ENCODE assay signal across 8 cellular contexts in genomic region chr7:73683056-73683915, GRCh38. TPM values are rescaled to one million over a fixed set of nuclear protein-coding genes. Genes with fewer than 3 reads are reported as not detected.
DNase-seq lines count a peak whose midpoint lies in the region; ATAC-seq lines count a peak whose summit lies in the region.

Gene BUD23, plus strand, starts transcription at chr7:73683597. Its CDS starts 29 bp downstream, at chr7:73683626.
Gene DNAJC30, minus strand, starts transcription at chr7:73683453. Its CDS starts 30 bp downstream, at chr7:73683423.

- peak within 1 kb of the TSS; percentile 99 for H3K4me3 Mint-ChIP-seq in T-helper 17 cell

- WGBS in right cardiac atrium, result under 1% methylated on average over 80 of the region's 80 CpGs
- 0% methylated on average over 79 to 80 of the region's 80 CpGs for WGBS in aorta, 2 donors

- H3K27me3 ChIP-seq in right cardiac atrium (ENCODE audit: control insufficient read depth, insufficient read depth) (no peaks in the 10 kb centered on the region), aorta (ENCODE audit: control insufficient read depth in 1 of 2, insufficient read depth in 2 of 2, low read length in 1 of 2) (no peaks in the 10 kb centered on the region)

- H3K4me1 ChIP-seq in right cardiac atrium (ENCODE audit: control insufficient read depth, insufficient read depth, low read length), result peaks cover 3% of the 10 kb centered on the region
- H3K4me1 ChIP-seq in aorta (ENCODE audit: control insufficient read depth in 1 of 2, insufficient read depth in 2 of 2, low read length in 2 of 2), result peaks cover 2 to 3% of the 10 kb centered on the region in 2 donors

- H3K27ac ChIP-seq in angular gyrus (ENCODE audit: low read depth, low read length), result peak within 1 kb of the TSS; percentile 88
- peak within 1 kb of the TSS; percentile 82 for H3K27ac ChIP-seq in right cardiac atrium (ENCODE audit: low read length)
- peak within 1 kb of the TSS in 1 of 2 donors; percentile 70 for H3K27ac ChIP-seq in aorta (ENCODE audit: low read depth in 1 of 2, low read length in 2 of 2)

- no peaks in the 10 kb centered on the region for H3K9me3 ChIP-seq in T-helper 17 cell (ENCODE audit: control insufficient read depth, low read length, poor library complexity, severe bottlenecking)
- no peaks in the 10 kb centered on the region for H3K9me3 ChIP-seq in right cardiac atrium (ENCODE audit: control insufficient read depth, low read length)
- no peaks in the 10 kb centered on the region for H3K9me3 ChIP-seq in aorta (ENCODE audit: control insufficient read depth, low read length)

- no peaks in the 10 kb centered on the region for H3K27me3 Mint-ChIP-seq in T-helper 17 cell

- DNase-seq in NCI-H1694 treated with DMSO at 0.1 percent for 48 hours (lab: John Stamatoyannopoulos, UW), result peak; percentile 89
- DNase-seq in T-helper 17 cell, result peak; percentile 82 to 95 (median 93)
- DNase-seq in right cardiac atrium, result peak; percentile 97 to 99 (median 99)
- DNase-seq in putamen (ENCODE audit: low spot score), result peak; percentile 93
- peak; percentile 98 to 99 for DNase-seq in aorta

- intact Hi-C loops in right cardiac atrium (cut with DNase I) (no loop called here), aorta (cut with DNase I) (loop anchor here in 1 of 2 donors (2.0 kb wide), 1 partner anchor 38 kb away; no protein-coding TSS in a partner anchor)

- peaks cover 2% of the 10 kb centered on the region for H3K36me3 Mint-ChIP-seq in T-helper 17 cell (ENCODE audit: low read depth)

- ATAC-seq in GM18499 (IDR thresholded peaks at IDR 0.05; ENCODE audit: insufficient read depth, unreplicated experiment) (peak; percentile 76), HG02938 (IDR thresholded peaks at IDR 0.05; ENCODE audit: unreplicated experiment) (peak; percentile 89), T-helper 17 cell (peak; percentile 97), right cardiac atrium (peak; percentile 97 to 98), aorta (ENCODE audit: low FRiP score) (peak; percentile 97)

- peak within 1 kb of the TSS; percentile 95 for H3K27ac Mint-ChIP-seq in T-helper 17 cell

- H3K4me1 Mint-ChIP-seq in T-helper 17 cell, result peaks cover 16% of the 10 kb centered on the region

- H3K4me3 ChIP-seq in right cardiac atrium (ENCODE audit: low read length) (peak within 1 kb of the TSS; percentile 97), aorta (ENCODE audit: low read length in 2 of 2) (peak within 1 kb of the TSS; percentile 75 to 83)

- H3K36me3 ChIP-seq in aorta (ENCODE audit: control insufficient read depth in 1 of 2, insufficient read depth in 2 of 2, low read length in 1 of 2), result peaks cover 0 to 6% of the 10 kb centered on the region in 2 donors

RNA-seq across cellular contexts. Expression of gene BUD23, which starts in this region (rescaled TPM):
- 10 to 100 TPM; 96.0 to 98.0 TPM for total RNA-seq in T-helper 17 cell
- total RNA-seq in right cardiac atrium, result 10 to 100 TPM; 53.0 to 72.0 (median 58.9) TPM
- 97.5 TPM for polyA plus RNA-seq in right cardiac atrium
- 10 to 100 TPM; 39.0 to 39.6 TPM for total RNA-seq in aorta
- 10 to 100 TPM; 48.1 to 60.7 TPM for polyA plus RNA-seq in aorta

RNA-seq across cellular contexts. Expression of gene DNAJC30, which starts in this region (rescaled TPM):
- 10 to 100 TPM; 10.6 to 11.5 TPM for total RNA-seq in T-helper 17 cell
- 10 to 100 TPM; 14.5 to 21.1 (median 17.6) TPM for total RNA-seq in right cardiac atrium
- polyA plus RNA-seq in right cardiac atrium, result 20.1 TPM
- 1 to 10 TPM; 6.7 to 7.8 TPM for total RNA-seq in aorta
- polyA plus RNA-seq in aorta, result 1 to 10 TPM; 4.5 to 5.1 TPM
